In genomic region chr16:68358951-68359350, GRCh38 we compare ENCODE assay signal across 23 cellular contexts. TPM values are rescaled to one million over a fixed set of nuclear protein-coding genes. Genes with fewer than 3 reads are reported as not detected.
DNase-seq lines count a peak whose midpoint lies in the region; ATAC-seq and TF ChIP-seq lines count a peak whose summit lies in the region.
"Had no signal": no experiment of that assay in that cellular context is flagged by ENCODE, and none has a peak within 500 bp of the region (broad histone marks: within the 10 kb centered on the region; RNA-seq: fewer than 3 reads in every experiment).

No MANE protein-coding gene starts in this region.

- peaks cover 41% of the 10 kb centered on the region for H3K36me3 ChIP-seq in BLaER1
- H3K36me3 ChIP-seq in DND-41 (ENCODE audit: insufficient read depth, low read length) = peaks cover 95% of the 10 kb centered on the region
- peaks cover 21 to 48% of the 10 kb centered on the region in 2 donors for H3K36me3 ChIP-seq in neuronal stem cell (replicated peaks in 1 of 2; ENCODE audit: control insufficient read depth in 2 of 2, insufficient read depth in 2 of 2, low read length in 2 of 2)
- peaks cover 43 to 47% of the 10 kb centered on the region in 2 experiments for H3K36me3 ChIP-seq in trophoblast cell (ENCODE audit: control insufficient read depth in 1 of 2, insufficient read depth in 2 of 2, low read length in 2 of 2)

- H3K27me3 ChIP-seq in BLaER1 = no peaks in the 10 kb centered on the region
- H3K27me3 ChIP-seq in DND-41 (ENCODE audit: insufficient read depth, low read length, poor library complexity) = no peaks in the 10 kb centered on the region
- no peaks in the 10 kb centered on the region for H3K27me3 ChIP-seq in neuronal stem cell (ENCODE audit: control insufficient read depth in 3 of 3, insufficient read depth in 3 of 3, low read depth in 1 of 3, low read length in 3 of 3)
- H3K27me3 ChIP-seq in trophoblast cell (ENCODE audit: insufficient read depth, low read length) = no peaks in the 10 kb centered on the region
- H3K27me3 ChIP-seq: BE2C had no signal

- H3K9me3 Mint-ChIP-seq in activated CD8-positive, alpha-beta T cell treated with anti-CD3 and anti-CD28 coated beads, Interleukin-2, amount 10 ng/mL, durations not matched to agents 7 days and 5 days (ENCODE audit: insufficient read depth) = no peaks in the 10 kb centered on the region
- no peaks in the 10 kb centered on the region for H3K9me3 Mint-ChIP-seq in activated CD8-positive, alpha-beta T cell treated with anti-CD3 and anti-CD28 coated beads for 36 hours
- H3K9me3 Mint-ChIP-seq: CD4-positive, CD25-positive, alpha-beta regulatory T cell; CD8-positive, alpha-beta T cell; GM23338; H9 had no signal

- H3K14ac ChIP-seq in neuronal stem cell (ENCODE audit: low read length) (no peak overlapping the region), trophoblast cell (ENCODE audit: low read length) (no peak overlapping the region)

- DNase-seq in DND-41 = peak; percentile 63
- DNase-seq in left colon = no peak
- no peak for DNase-seq in neuronal stem cell (ENCODE audit: low spot score)
- DNase-seq in activated CD8-positive, alpha-beta T cell treated with anti-CD3 and anti-CD28 coated beads, Interleukin-2, amount 10 ng/mL, durations not matched to agents 7 days and 5 days = no peak
- no peak for DNase-seq in activated CD8-positive, alpha-beta T cell treated with anti-CD3 and anti-CD28 coated beads for 36 hours
- no peak for DNase-seq in trophoblast cell
- DNase-seq: 8988T; ACHN; AML-193; BE2C; Caco-2; CD4-positive, CD25-positive, alpha-beta regulatory T cell; CD8-positive, alpha-beta T cell; DMS153; EL; GDM1; H9 had no signal

- no peak overlapping the region for H2BK15ac ChIP-seq in neuronal stem cell (ENCODE audit: low read length)

- H3K18ac ChIP-seq in neuronal stem cell (ENCODE audit: low read length) (no peak overlapping the region), trophoblast cell (ENCODE audit: low read length) (no peak overlapping the region)

- H3K79me1 ChIP-seq in neuronal stem cell (ENCODE audit: low read depth, low read length) (peaks cover 3% of the 10 kb centered on the region), trophoblast cell (ENCODE audit: low read length) (no peaks in the 10 kb centered on the region)

- intact Hi-C loops in left colon (cut with DNase I, micrococcal nuclease) = no loop called here
- intact Hi-C loops in activated CD8-positive, alpha-beta T cell treated with anti-CD3 and anti-CD28 coated beads for 36 hours (cut with micrococcal nuclease) = no loop called here

- H3K36me3 Mint-ChIP-seq in activated CD8-positive, alpha-beta T cell treated with anti-CD3 and anti-CD28 coated beads, Interleukin-2, amount 10 ng/mL, durations not matched to agents 7 days and 5 days (ENCODE audit: low read depth) = peaks cover 58% of the 10 kb centered on the region
- peaks cover 37% of the 10 kb centered on the region for H3K36me3 Mint-ChIP-seq in activated CD8-positive, alpha-beta T cell treated with anti-CD3 and anti-CD28 coated beads for 36 hours (ENCODE audit: low read depth)

- TF ChIP-seq CTCF in DND-41 (IDR thresholded peaks at IDR 0.05; ENCODE audit: borderline replicate concordance, extremely low read depth, low read length, poor library complexity, severe bottlenecking) = no peak
- TF ChIP-seq CTCF in activated CD8-positive, alpha-beta T cell treated with anti-CD3 and anti-CD28 coated beads for 36 hours (IDR thresholded peaks at IDR 0.05) = no peak

- H4K8ac ChIP-seq in neuronal stem cell (ENCODE audit: low read depth, low read length) (no peak overlapping the region), trophoblast cell (ENCODE audit: low read depth, low read length) (no peak overlapping the region)

- no peak overlapping the region for H2AFZ ChIP-seq in DND-41 (ENCODE audit: low read depth, low read length)
- no peak overlapping the region for H2AFZ ChIP-seq in neuronal stem cell (ENCODE audit: low read length)
- H2AFZ ChIP-seq in trophoblast cell (ENCODE audit: insufficient read depth, low read length, poor library complexity) = no peak overlapping the region
- H2AFZ ChIP-seq: GM23338 had no signal

- H2BK12ac ChIP-seq in neuronal stem cell (ENCODE audit: low read length) = no peak overlapping the region
- H2BK12ac ChIP-seq in trophoblast cell (ENCODE audit: low read length) = no peak overlapping the region

- H4K12ac ChIP-seq in trophoblast cell (ENCODE audit: low read depth, low read length) = no peak overlapping the region

- H3K23ac ChIP-seq in neuronal stem cell (ENCODE audit: low read depth, low read length, poor library complexity) (peak overlapping the region; percentile 65), trophoblast cell (ENCODE audit: low read length) (no peak overlapping the region)

- H2BK5ac ChIP-seq in neuronal stem cell (ENCODE audit: low read length) (peak overlapping the region; percentile 75), trophoblast cell (ENCODE audit: low read depth, low read length, poor library complexity) (no peak overlapping the region)

- H3K27me3 Mint-ChIP-seq in activated CD8-positive, alpha-beta T cell treated with anti-CD3 and anti-CD28 coated beads, Interleukin-2, amount 10 ng/mL, durations not matched to agents 7 days and 5 days (ENCODE audit: low read depth) = peaks cover 5% of the 10 kb centered on the region
- no peaks in the 10 kb centered on the region for H3K27me3 Mint-ChIP-seq in activated CD8-positive, alpha-beta T cell treated with anti-CD3 and anti-CD28 coated beads for 36 hours
- H3K27me3 Mint-ChIP-seq: CD4-positive, CD25-positive, alpha-beta regulatory T cell had no signal

- H2AK5ac ChIP-seq in neuronal stem cell (ENCODE audit: low read depth, low read length) = no peak overlapping the region
- no peak overlapping the region for H2AK5ac ChIP-seq in trophoblast cell (ENCODE audit: low read length)

- no peak overlapping the region for H3K4me3 ChIP-seq in BLaER1
- H3K4me3 ChIP-seq in DND-41 (ENCODE audit: low read depth in 1 of 2, low read length in 2 of 2) = no peak overlapping the region; a peak in 1 of 4 replicates
- H3K4me3 ChIP-seq in neuronal stem cell (ENCODE audit: low read length in 2 of 2) = no peak overlapping the region
- H3K4me3 ChIP-seq in trophoblast cell (ENCODE audit: low read depth, low read length) = no peak overlapping the region
- H3K4me3 ChIP-seq: A549, GM12878, GM23338 had no signal

- peaks cover 100% of the 10 kb centered on the region for H4K20me1 ChIP-seq in BLaER1
- H4K20me1 ChIP-seq in DND-41 (ENCODE audit: insufficient read depth, low read length) = peaks cover 58% of the 10 kb centered on the region

- H2BK120ac ChIP-seq in neuronal stem cell (ENCODE audit: low read depth, low read length) (no peak overlapping the region), trophoblast cell (ENCODE audit: insufficient read depth, low read length, poor library complexity) (no peak overlapping the region)

- peaks cover 98% of the 10 kb centered on the region for H3K4me1 ChIP-seq in BLaER1
- peaks cover 92% of the 10 kb centered on the region for H3K4me1 ChIP-seq in DND-41 (ENCODE audit: insufficient read depth, low read length)
- peaks cover under 1 to 2% of the 10 kb centered on the region in 2 donors for H3K4me1 ChIP-seq in neuronal stem cell (ENCODE audit: control insufficient read depth in 2 of 2, insufficient read depth in 1 of 2, low read depth in 1 of 2, low read length in 2 of 2)
- H3K4me1 ChIP-seq in trophoblast cell (ENCODE audit: control insufficient read depth in 1 of 2, insufficient read depth in 2 of 2, low read length in 2 of 2) = peaks cover 4 to 5% of the 10 kb centered on the region in 2 experiments
- H3K4me1 ChIP-seq: A549, Caco-2 had no signal

- H3K9me3 ChIP-seq in BLaER1 (no peaks in the 10 kb centered on the region), DND-41 (ENCODE audit: insufficient read depth, low read length, severe bottlenecking) (no peaks in the 10 kb centered on the region), neuronal stem cell (replicated peaks in 1 of 2; ENCODE audit: control insufficient read depth in 2 of 2, insufficient read depth in 1 of 2, low read depth in 1 of 2, low read length in 2 of 2) (no peaks in the 10 kb centered on the region), trophoblast cell (ENCODE audit: insufficient read depth, low read depth, low read length) (peaks cover 5% of the 10 kb centered on the region)
- H3K9me3 ChIP-seq: A549, BE2C, Caco-2 had no signal

- H4K91ac ChIP-seq in neuronal stem cell (ENCODE audit: low read depth, low read length, poor library complexity) (no peak overlapping the region), trophoblast cell (ENCODE audit: low read depth, low read length) (no peak overlapping the region)

- H3K27ac ChIP-seq in BLaER1 (peak overlapping the region; percentile 47; the same call in 1 of the 2 replicates), DND-41 (ENCODE audit: low read length) (peak overlapping the region; percentile 99), neuronal stem cell (replicated peaks; ENCODE audit: low read length) (no peak overlapping the region), trophoblast cell (ENCODE audit: low read depth, low read length) (no peak overlapping the region)
- H3K27ac ChIP-seq: A549, C4-2B had no signal

- peak; percentile 2 for ATAC-seq in DND-41 (ENCODE audit: insufficient read depth, low read depth)
- peak; percentile 1 for ATAC-seq in left colon
- ATAC-seq in activated CD8-positive, alpha-beta T cell treated with anti-CD3 and anti-CD28 coated beads, Interleukin-2, amount 10 ng/mL, durations not matched to agents 7 days and 5 days = no peak
- no peak for ATAC-seq in activated CD8-positive, alpha-beta T cell treated with anti-CD3 and anti-CD28 coated beads for 36 hours
- ATAC-seq: A549; CD8-positive, alpha-beta T cell; GM12878; GM23338; HCT116 had no signal

- POLR2A ChIA-PET in activated CD8-positive, alpha-beta T cell treated with anti-CD3 and anti-CD28 coated beads, Interleukin-2, amount 10 ng/mL, durations not matched to agents 7 days and 5 days (lab: Charles Lee) = no interaction called here
- POLR2A ChIA-PET in activated CD8-positive, alpha-beta T cell treated with anti-CD3 and anti-CD28 coated beads for 36 hours (lab: Charles Lee) = interaction anchor here (0.7 kb wide), 1 partner anchor 12 kb away, joined by 3 read pairs; no protein-coding TSS in a partner anchor

- H3K4ac ChIP-seq in neuronal stem cell (ENCODE audit: low read length) = no peak overlapping the region
- H3K4ac ChIP-seq in trophoblast cell (ENCODE audit: low read depth, low read length) = no peak overlapping the region

- peaks cover 48% of the 10 kb centered on the region for H3K4me1 Mint-ChIP-seq in activated CD8-positive, alpha-beta T cell treated with anti-CD3 and anti-CD28 coated beads, Interleukin-2, amount 10 ng/mL, durations not matched to agents 7 days and 5 days (ENCODE audit: low read depth)
- peaks cover 34% of the 10 kb centered on the region for H3K4me1 Mint-ChIP-seq in activated CD8-positive, alpha-beta T cell treated with anti-CD3 and anti-CD28 coated beads for 36 hours (ENCODE audit: low read depth)

- H3K27ac Mint-ChIP-seq in activated CD8-positive, alpha-beta T cell treated with anti-CD3 and anti-CD28 coated beads, Interleukin-2, amount 10 ng/mL, durations not matched to agents 7 days and 5 days = no peak overlapping the region
- H3K27ac Mint-ChIP-seq in activated CD8-positive, alpha-beta T cell treated with anti-CD3 and anti-CD28 coated beads for 36 hours = no peak overlapping the region
- H3K27ac Mint-ChIP-seq: CD8-positive, alpha-beta T cell; GM23338; H9 had no signal

- H3K4me2 ChIP-seq in BLaER1 (peak overlapping the region; percentile 96), DND-41 (ENCODE audit: insufficient read depth, low read length) (peak overlapping the region; percentile 78), neuronal stem cell (ENCODE audit: insufficient read depth, low read length, poor library complexity, severe bottlenecking) (no peak overlapping the region), trophoblast cell (ENCODE audit: low read length) (no peak overlapping the region)
- H3K4me2 ChIP-seq: A549, GM23338 had no signal

- no CpG with 5 or more reads among the region's 13 CpGs for WGBS in neuronal stem cell (ENCODE audit: extremely low coverage in 2 of 2, insufficient read length in 2 of 2, insufficient replicate concordance in 1 of 2), 2 donors
- WGBS in trophoblast cell (ENCODE audit: extremely low coverage, insufficient coverage, insufficient read length) = no CpG with 5 or more reads among the region's 13 CpGs

- H3K4me3 Mint-ChIP-seq in activated CD8-positive, alpha-beta T cell treated with anti-CD3 and anti-CD28 coated beads, Interleukin-2, amount 10 ng/mL, durations not matched to agents 7 days and 5 days = no peak overlapping the region
- no peak overlapping the region for H3K4me3 Mint-ChIP-seq in activated CD8-positive, alpha-beta T cell treated with anti-CD3 and anti-CD28 coated beads for 36 hours
- H3K4me3 Mint-ChIP-seq: CD4-positive, CD25-positive, alpha-beta regulatory T cell; CD8-positive, alpha-beta T cell; GM23338; H9 had no signal

- peaks cover 69% of the 10 kb centered on the region for H3K79me2 ChIP-seq in DND-41 (ENCODE audit: insufficient read depth, low read length)
- no peaks in the 10 kb centered on the region for H3K79me2 ChIP-seq in trophoblast cell (ENCODE audit: control insufficient read depth, insufficient read depth, low read length, poor library complexity)

- CTCF ChIA-PET in activated CD8-positive, alpha-beta T cell treated with anti-CD3 and anti-CD28 coated beads, Interleukin-2, amount 10 ng/mL, durations not matched to agents 7 days and 5 days (lab: Charles Lee) = interaction anchor here (6.0 kb wide), 1 partner anchor 10 kb away, joined by 34 read pairs; no protein-coding TSS in a partner anchor
- CTCF ChIA-PET in activated CD8-positive, alpha-beta T cell treated with anti-CD3 and anti-CD28 coated beads for 36 hours (lab: Charles Lee) = interaction anchor here (1.9 to 5.3 kb wide), 2 partner anchors 9 to 95 kb away, joined by 5 to 28 read pairs; partner anchors contain the start of gene SLC7A6

- H3K9ac ChIP-seq in BLaER1 (no peak overlapping the region; the same call in 1 of the 2 replicates), DND-41 (ENCODE audit: low read depth, low read length) (peak overlapping the region; percentile 92), neuronal stem cell (ENCODE audit: low read depth, low read length, poor library complexity) (no peak overlapping the region), trophoblast cell (ENCODE audit: low read length) (no peak overlapping the region)

RNA-seq across cellular contexts. Expression of gene PRMT7, which starts 48.1 kb away (rescaled TPM):
- 10 to 100 TPM; 26.3 to 27.7 TPM for total RNA-seq in left colon
- 29.2 TPM for polyA plus RNA-seq in neuronal stem cell (2013, experiment 1 of 2)
- 27.7 TPM for polyA plus RNA-seq in neuronal stem cell (2013, experiment 2 of 2)
- 10 to 100 TPM; 70.4 to 73.2 TPM for total RNA-seq in activated CD8-positive, alpha-beta T cell treated with anti-CD3 and anti-CD28 coated beads, Interleukin-2, amount 10 ng/mL, durations not matched to agents 7 days and 5 days
- total RNA-seq in activated CD8-positive, alpha-beta T cell treated with anti-CD3 and anti-CD28 coated beads for 36 hours = 10 to 100 TPM; 67.4 to 78.4 TPM
- polyA plus RNA-seq in trophoblast cell (2013) = 32.7 and 33.3 TPM in 2 replicates

RNA-seq across cellular contexts. Expression of gene SLC7A6OS, which starts 48.2 kb away (rescaled TPM):
- total RNA-seq in left colon = 10 to 100 TPM; 13.9 to 15.4 TPM
- 11.8 TPM for polyA plus RNA-seq in neuronal stem cell (2013, experiment 1 of 2)
- polyA plus RNA-seq in neuronal stem cell (2013, experiment 2 of 2) = 12.4 TPM
- 10 to 100 TPM; 26.3 to 30.7 TPM for total RNA-seq in activated CD8-positive, alpha-beta T cell treated with anti-CD3 and anti-CD28 coated beads, Interleukin-2, amount 10 ng/mL, durations not matched to agents 7 days and 5 days
- total RNA-seq in activated CD8-positive, alpha-beta T cell treated with anti-CD3 and anti-CD28 coated beads for 36 hours = 10 to 100 TPM; 20.2 to 23.1 TPM
- 8.8 and 9.9 TPM in 2 replicates for polyA plus RNA-seq in trophoblast cell (2013)

Comparison
In these comparisons a context has a peak if more than half of its experiments do, and no peak if none do; other contexts are left out.
1. H3K27ac ChIP-seq: peak in BLaER1 (single experiment) and DND-41 (single experiment); none in neuronal stem cell (single experiment) and trophoblast cell (single experiment).
2. H3K4me2 ChIP-seq: peak in BLaER1 (single experiment) and DND-41 (single experiment); none in neuronal stem cell (single experiment) and trophoblast cell (single experiment).
3. ATAC-seq: peak in DND-41 (single experiment) and left colon (single experiment); none in activated CD8-positive, alpha-beta T cell treated with anti-CD3 and anti-CD28 coated beads, Interleukin-2, amount 10 ng/mL, durations not matched to agents 7 days and 5 days (single experiment) and activated CD8-positive, alpha-beta T cell treated with anti-CD3 and anti-CD28 coated beads for 36 hours (single experiment).